In the genomic region with DNA sequence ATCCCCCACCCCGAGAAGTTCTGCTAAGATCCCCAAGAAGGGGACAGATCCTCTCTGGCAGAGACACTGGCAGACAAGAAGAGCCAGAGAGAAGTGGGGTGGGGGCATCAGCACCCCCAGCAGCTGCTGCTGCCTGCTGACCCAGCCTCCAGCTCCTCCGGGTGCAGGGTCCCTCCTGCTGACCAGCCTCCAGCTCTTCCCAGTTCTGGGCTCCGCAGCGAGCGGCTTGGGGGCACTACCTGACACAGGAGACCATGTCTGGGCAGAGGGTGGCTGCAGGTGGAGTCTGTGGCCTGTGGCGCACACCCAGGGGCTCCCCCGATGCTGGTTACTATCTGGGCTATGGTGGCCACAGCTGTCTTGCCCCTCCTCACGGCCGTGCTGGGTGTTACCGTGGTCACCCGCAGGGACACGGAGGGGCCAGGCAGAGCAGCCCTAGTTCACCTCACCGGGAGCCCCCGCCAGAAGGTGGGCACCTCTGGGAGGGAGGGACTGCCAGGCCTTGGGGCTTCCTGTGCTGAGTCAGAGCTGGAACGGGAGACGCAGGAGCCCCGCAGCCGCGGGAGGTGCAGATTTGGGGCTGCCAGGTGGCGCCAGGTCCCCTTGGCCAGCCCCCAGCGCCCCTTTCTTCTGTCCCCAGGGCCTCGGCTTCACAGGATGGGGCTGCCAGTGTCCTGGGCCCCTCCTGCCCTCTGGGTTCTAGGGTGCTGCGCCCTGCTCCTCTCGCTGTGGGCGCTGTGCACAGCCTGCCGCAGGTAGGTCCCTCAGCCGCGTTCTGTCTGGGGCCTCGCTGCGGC, we compare ENCODE assay signal across 8 cellular contexts. TPM values are rescaled to one million over a fixed set of nuclear protein-coding genes. Genes with fewer than 3 reads are reported as not detected.
A peak's percentile ranks its signal among the peaks of the same experiment; 100 is the strongest.
DNase-seq lines count a peak whose midpoint lies in the region; ATAC-seq and TF ChIP-seq lines count a peak whose summit lies in the region.

No MANE protein-coding gene starts in this region.

- peak overlapping the region; percentile 83 for H3K23ac ChIP-seq in neuronal stem cell (ENCODE audit: low read depth, low read length, poor library complexity)

- H2BK5ac ChIP-seq in neuronal stem cell (ENCODE audit: low read length), result peak overlapping the region; percentile 75

- peak overlapping the region; percentile 66 for H3K4me3 Mint-ChIP-seq in activated naive CD8-positive, alpha-beta T cell treated with anti-CD3 and anti-CD28 coated beads for 36 hours

- peaks cover 58% of the 10 kb centered on the region for H3K36me3 ChIP-seq in OCI-LY7 (ENCODE audit: insufficient read depth, low read length)
- peaks cover 28 to 47% of the 10 kb centered on the region in 2 donors for H3K36me3 ChIP-seq in neuronal stem cell (replicated peaks in 1 of 2; ENCODE audit: control insufficient read depth in 2 of 2, insufficient read depth in 2 of 2, low read length in 2 of 2)

- no CpG with 5 or more reads among the region's 30 CpGs for WGBS in neuronal stem cell (ENCODE audit: extremely low coverage in 2 of 2, insufficient read length in 2 of 2, insufficient replicate concordance in 1 of 2), 2 donors

- no peak overlapping the region for H2AFZ ChIP-seq in OCI-LY7 (ENCODE audit: low read length)
- no peak overlapping the region for H2AFZ ChIP-seq in neuronal stem cell (ENCODE audit: low read length)

- peak overlapping the region; percentile 88 for H2AK5ac ChIP-seq in neuronal stem cell (ENCODE audit: low read depth, low read length)

- 0 out of 2 replicates have a peak, but pooled peaks have one; percentile 36 for TF ChIP-seq CTCF in OCI-LY7 (conservative IDR thresholded peaks at IDR 0.05; ENCODE audit: low read length)

- no peak overlapping the region for H2BK12ac ChIP-seq in neuronal stem cell (ENCODE audit: low read length)

- POLR2A ChIA-PET in OCI-LY7 (lab: Charles Lee), result interaction anchor here (0.7 to 1.7 kb wide), 4 partner anchors 9 to 79 kb away, joined by 3 to 13 read pairs (median 4); partner anchors contain the start of genes ARFRP1, RTEL1 and ZGPAT

- H3K27ac Mint-ChIP-seq in activated naive CD8-positive, alpha-beta T cell treated with anti-CD3 and anti-CD28 coated beads for 36 hours, result peak overlapping the region; percentile 60

- H3K79me2 ChIP-seq in OCI-LY7 (ENCODE audit: insufficient read depth, low read depth, low read length), result peaks cover 2% of the 10 kb centered on the region

- H3K9ac ChIP-seq in neuronal stem cell (ENCODE audit: low read depth, low read length, poor library complexity), result peak overlapping the region; percentile 94

- H3K27ac ChIP-seq in OCI-LY7 (ENCODE audit: low read depth, low read length, poor library complexity, severe bottlenecking) (peak overlapping the region; percentile 89), neuronal stem cell (replicated peaks; ENCODE audit: low read length) (no peak overlapping the region)

- peaks cover 33% of the 10 kb centered on the region for H3K79me1 ChIP-seq in neuronal stem cell (ENCODE audit: low read depth, low read length)

- no peaks in the 10 kb centered on the region for H3K9me3 ChIP-seq in OCI-LY7 (ENCODE audit: low read length)
- peaks cover 0 to 1% of the 10 kb centered on the region in 2 donors for H3K9me3 ChIP-seq in neuronal stem cell (replicated peaks in 1 of 2; ENCODE audit: control insufficient read depth in 2 of 2, insufficient read depth in 1 of 2, low read depth in 1 of 2, low read length in 2 of 2)

- BruUV-seq in OCI-LY7 (replicated peaks; lab: Mats Ljungman, UMichigan), result no TSS peak

- CTCF ChIA-PET in OCI-LY7 (lab: Charles Lee; ENCODE audit: unreplicated experiment), result interaction anchor here (0.7 kb wide), 1 partner anchor 31 kb away, joined by 5 read pairs; no protein-coding TSS in a partner anchor

- H3K9me3 Mint-ChIP-seq in activated naive CD8-positive, alpha-beta T cell treated with anti-CD3 and anti-CD28 coated beads for 36 hours, result no peaks in the 10 kb centered on the region

- intact Hi-C loops in OCI-LY7 (cut with micrococcal nuclease; ENCODE audit: unreplicated experiment), result loop anchor here (1.0 to 2.0 kb wide), 3 partner anchors 9 to 108 kb away; partner anchors contain the start of gene ARFRP1

- no peaks in the 10 kb centered on the region for H4K20me1 ChIP-seq in OCI-LY7 (ENCODE audit: insufficient read depth, low read length)

- no peak overlapping the region for H3K4ac ChIP-seq in neuronal stem cell (ENCODE audit: low read length)

- H2BK15ac ChIP-seq in neuronal stem cell (ENCODE audit: low read length), result no peak overlapping the region

- H3K18ac ChIP-seq in neuronal stem cell (ENCODE audit: low read length), result peak overlapping the region; percentile 48

- no peak overlapping the region for H2BK120ac ChIP-seq in neuronal stem cell (ENCODE audit: low read depth, low read length)

- peaks cover 23% of the 10 kb centered on the region for H3K4me1 Mint-ChIP-seq in activated naive CD8-positive, alpha-beta T cell treated with anti-CD3 and anti-CD28 coated beads for 36 hours

- H3K4me2 ChIP-seq in OCI-LY7 (ENCODE audit: low read length) (peak overlapping the region; percentile 92), neuronal stem cell (ENCODE audit: insufficient read depth, low read length, poor library complexity, severe bottlenecking) (peak overlapping the region; percentile 97)

- ATAC-seq in GM19467 (IDR thresholded peaks at IDR 0.05; ENCODE audit: unreplicated experiment), result no peak
- no peak for ATAC-seq in GM21619 (IDR thresholded peaks at IDR 0.05; ENCODE audit: unreplicated experiment)

- no peaks in the 10 kb centered on the region for H3K27me3 Mint-ChIP-seq in activated naive CD8-positive, alpha-beta T cell treated with anti-CD3 and anti-CD28 coated beads for 36 hours

- H4K91ac ChIP-seq in neuronal stem cell (ENCODE audit: low read depth, low read length, poor library complexity), result peak overlapping the region; percentile 30

- H3K4me3 ChIP-seq in GM08714 (ENCODE audit: low read length), result peak overlapping the region; percentile 55; the same call in 1 of the 2 replicates
- peak overlapping the region; percentile 70 for H3K4me3 ChIP-seq in OCI-LY7 (ENCODE audit: low read depth, low read length, poor library complexity, severe bottlenecking)
- H3K4me3 ChIP-seq in neuronal stem cell (ENCODE audit: low read length in 2 of 2), result no peak overlapping the region

- peak; percentile 63 for DNase-seq in OCI-LY7 (ENCODE audit: low spot score)
- peak; percentile 72 for DNase-seq in activated naive CD8-positive, alpha-beta T cell treated with anti-CD3 and anti-CD28 coated beads for 36 hours
- no peak for DNase-seq in neuronal stem cell (ENCODE audit: low spot score)
- no peak for DNase-seq in NCI-H1417 treated with DMSO at 0.1 percent for 48 hours (lab: John Stamatoyannopoulos, UW)
- no peak for DNase-seq in inferior parietal cortex (ENCODE audit: extremely low spot score)

- no peak overlapping the region for H3K14ac ChIP-seq in neuronal stem cell (ENCODE audit: low read length)

- no peak overlapping the region for H4K8ac ChIP-seq in neuronal stem cell (ENCODE audit: low read depth, low read length)

- no peaks in the 10 kb centered on the region for H3K27me3 ChIP-seq in neuronal stem cell (ENCODE audit: control insufficient read depth in 3 of 3, insufficient read depth in 3 of 3, low read depth in 1 of 3, low read length in 3 of 3)

- H3K9me2 ChIP-seq in OCI-LY7 (ENCODE audit: insufficient read depth, low read length), result no peaks in the 10 kb centered on the region

- H3K4me1 ChIP-seq in OCI-LY7 (ENCODE audit: insufficient read depth, low read length, poor library complexity, severe bottlenecking) (peaks cover 60% of the 10 kb centered on the region), neuronal stem cell (ENCODE audit: control insufficient read depth in 2 of 2, insufficient read depth in 1 of 2, low read depth in 1 of 2, low read length in 2 of 2) (peaks cover 10 to 20% of the 10 kb centered on the region in 2 donors)

- peaks cover 8% of the 10 kb centered on the region for H3K36me3 Mint-ChIP-seq in activated naive CD8-positive, alpha-beta T cell treated with anti-CD3 and anti-CD28 coated beads for 36 hours

RNA-seq across cellular contexts. Expression of gene LIME1, which starts 0.6 kb away (rescaled TPM):
- 66.3 and 76.4 TPM in 2 replicates for total RNA-seq in OCI-LY7 (2014; rRNA removed; shearing (Covaris generic))
- total RNA-seq in OCI-LY7 (2022), result 67.9 and 75.6 TPM in 2 replicates
- total RNA-seq in activated naive CD8-positive, alpha-beta T cell treated with anti-CD3 and anti-CD28 coated beads for 36 hours, result 10 to 100 TPM in 1 of 2 experiments, 1 to 10 TPM in 1; 9.3 to 12.2 TPM
- polyA plus RNA-seq in neuronal stem cell (2013, experiment 1 of 2), result 3.2 TPM
- polyA plus RNA-seq in neuronal stem cell (2013, experiment 2 of 2), result 2.9 TPM

RNA-seq across cellular contexts. Expression of gene SLC2A4RG, which starts 2.5 kb away (rescaled TPM):
- total RNA-seq in OCI-LY7 (2014; rRNA removed; shearing (Covaris generic)), result 69.8 and 77.9 TPM in 2 replicates
- total RNA-seq in OCI-LY7 (2022), result 110 and 113 TPM in 2 replicates
- 10 to 100 TPM; 25.7 to 29.3 TPM for total RNA-seq in activated naive CD8-positive, alpha-beta T cell treated with anti-CD3 and anti-CD28 coated beads for 36 hours
- 43.6 TPM for polyA plus RNA-seq in neuronal stem cell (2013, experiment 1 of 2)
- 43.1 TPM for polyA plus RNA-seq in neuronal stem cell (2013, experiment 2 of 2)

RNA-seq across cellular contexts. Expression of gene ZGPAT, which starts 29.3 kb away (rescaled TPM):
- 43.1 and 43.9 TPM in 2 replicates for total RNA-seq in OCI-LY7 (2014; rRNA removed; shearing (Covaris generic))
- 50.8 and 55.4 TPM in 2 replicates for total RNA-seq in OCI-LY7 (2022)
- total RNA-seq in activated naive CD8-positive, alpha-beta T cell treated with anti-CD3 and anti-CD28 coated beads for 36 hours, result 10 to 100 TPM; 22.0 to 22.1 TPM
- polyA plus RNA-seq in neuronal stem cell (2013, experiment 1 of 2), result 11.0 TPM
- polyA plus RNA-seq in neuronal stem cell (2013, experiment 2 of 2), result 11.0 TPM

RNA-seq across cellular contexts. Expression of gene ARFRP1, which starts 29.3 kb away (rescaled TPM):
- total RNA-seq in OCI-LY7 (2014; rRNA removed; shearing (Covaris generic)), result 47.9 and 53.3 TPM in 2 replicates
- total RNA-seq in OCI-LY7 (2022), result 82.1 and 85.6 TPM in 2 replicates
- total RNA-seq in activated naive CD8-positive, alpha-beta T cell treated with anti-CD3 and anti-CD28 coated beads for 36 hours, result 10 to 100 TPM; 49.5 to 50.1 TPM
- 8.8 TPM for polyA plus RNA-seq in neuronal stem cell (2013, experiment 1 of 2)
- 8.0 TPM for polyA plus RNA-seq in neuronal stem cell (2013, experiment 2 of 2)

RNA-seq across cellular contexts. Expression of gene TNFRSF6B, which starts 40.6 kb away (rescaled TPM):
- total RNA-seq in OCI-LY7 (2014; rRNA removed; shearing (Covaris generic)), result 1.4 and 6.6 TPM in 2 replicates
- 1.0 TPM in 1 of 2 replicates, not detected in the other for total RNA-seq in OCI-LY7 (2022)
- total RNA-seq in activated naive CD8-positive, alpha-beta T cell treated with anti-CD3 and anti-CD28 coated beads for 36 hours, result not detected
- polyA plus RNA-seq in neuronal stem cell (2013, experiment 1 of 2), result 0.70 TPM
- 0.90 TPM for polyA plus RNA-seq in neuronal stem cell (2013, experiment 2 of 2)

Comparison
In these comparisons a context has a peak if more than half of its experiments do, and no peak if none do; other contexts are left out.
1. H3K4me3 ChIP-seq: peak in GM08714 (single experiment) and OCI-LY7 (single experiment); none in neuronal stem cell (0 of 2).
2. DNase-seq: peak in OCI-LY7 (single experiment) and activated naive CD8-positive, alpha-beta T cell treated with anti-CD3 and anti-CD28 coated beads for 36 hours (single experiment); none in neuronal stem cell (single experiment), NCI-H1417 treated with DMSO at 0.1 percent for 48 hours (single experiment) and inferior parietal cortex (single experiment).
3. RNA of gene LIME1, which starts 0.6 kb away (total RNA-seq): 66.3 to 76.4 TPM in OCI-LY7; 9.3 to 12.2 TPM in activated naive CD8-positive, alpha-beta T cell treated with anti-CD3 and anti-CD28 coated beads for 36 hours; every median in the first group is over 4 times any median in the second.